Comparison of ENCODE assay signal across 21 cellular contexts in genomic region chr13:80547341-80547740, GRCh38.
A peak's percentile ranks its signal among the peaks of the same experiment; 100 is the strongest.
DNase-seq lines count a peak whose midpoint lies in the region; ATAC-seq, FAIRE-seq and TF ChIP-seq lines count a peak whose summit lies in the region.
"Had no signal": no experiment of that assay in that cellular context is flagged by ENCODE, and none has a peak within 500 bp of the region (broad histone marks: within the 10 kb centered on the region; RNA-seq: fewer than 3 reads in every experiment).

No MANE protein-coding gene starts in this region.

- DNase-seq in cerebellar cortex (ENCODE audit: low spot score) (peak; percentile 47), fibroblast of pulmonary artery (ENCODE audit: low read depth) (peak; percentile 37), pulmonary artery endothelial cell (ENCODE audit: low read depth, low spot score) (peak; percentile 45), NCI-H2196 treated with DMSO at 0.1 percent for 48 hours (lab: John Stamatoyannopoulos, UW; ENCODE audit: unreplicated experiment) (no peak), urothelium cell line (ENCODE audit: low spot score) (no peak)
- DNase-seq: CD8-positive, alpha-beta T cell; COR-L47; DMS153; DMS79 treated with DMSO at 0.1 percent for 48 hours; EL; GDM1; GOT3; H9 had no signal

- ATAC-seq in HG02884 (IDR thresholded peaks at IDR 0.05; ENCODE audit: unreplicated experiment): no peak
- ATAC-seq: CD8-positive, alpha-beta T cell had no signal

- H3K4me1 ChIP-seq in ACC112 (ENCODE audit: control insufficient read depth, insufficient read depth, low read length, unreplicated experiment): peaks cover 25% of the 10 kb centered on the region

- H3K36me3 ChIP-seq in ACC112 (ENCODE audit: insufficient read depth, low read length): no peaks in the 10 kb centered on the region
- H3K36me3 ChIP-seq: BE2C had no signal

- FAIRE-seq in urothelium cell line (lab: Jason Lieb, UNC): no peak
- FAIRE-seq: A204.1, D721Med, GM12892, GM19239 had no signal

- no peak overlapping the region for H3K27ac ChIP-seq in ACC112 (ENCODE audit: low read depth, low read length)
- H3K27ac ChIP-seq: C4-2B had no signal

- H3K4me3 ChIP-seq in ACC112 (ENCODE audit: low read depth, low read length) (no peak overlapping the region), fibroblast of pulmonary artery (replicated peaks; ENCODE audit: low read depth, low read length) (no peak overlapping the region)

- peak overlapping the region; percentile 44 for H2AFZ ChIP-seq in ACC112 (ENCODE audit: low read length, unreplicated experiment)

- H3K79me2 ChIP-seq in ACC112 (ENCODE audit: control insufficient read depth, insufficient read depth, low read length, unreplicated experiment): no peaks in the 10 kb centered on the region

- H3K27me3 ChIP-seq in ACC112 (ENCODE audit: insufficient read depth, low read length): no peaks in the 10 kb centered on the region
- H3K27me3 ChIP-seq: BE2C had no signal

- no peak for TF ChIP-seq CTCF in fibroblast of pulmonary artery (IDR thresholded peaks at IDR 0.05; ENCODE audit: low read length, missing control alignments)

Comparison
In these comparisons a context has a peak if more than half of its experiments do, and no peak if none do; other contexts are left out.
1. DNase-seq: peak in cerebellar cortex (single experiment), fibroblast of pulmonary artery (single experiment) and pulmonary artery endothelial cell (single experiment); none in NCI-H2196 treated with DMSO at 0.1 percent for 48 hours (single experiment) and urothelium cell line (single experiment).